Comparison of ENCODE assay signal across 10 cellular contexts in genomic region chr11:112023104-112023503, GRCh38. TPM values are rescaled to one million over a fixed set of nuclear protein-coding genes. Genes with fewer than 3 reads are reported as not detected.
A peak's percentile ranks its signal among the peaks of the same experiment; 100 is the strongest.
DNase-seq lines count a peak whose midpoint lies in the region; ATAC-seq and TF ChIP-seq lines count a peak whose summit lies in the region.
"Had no signal": no experiment of that assay in that cellular context is flagged by ENCODE, and none has a peak within 500 bp of the region (broad histone marks: within the 10 kb centered on the region; RNA-seq: fewer than 3 reads in every experiment).

No MANE protein-coding gene starts in this region.

- H2BK5ac ChIP-seq in mesendoderm (ENCODE audit: low read length): no peak overlapping the region
- H2BK5ac ChIP-seq in trophoblast cell (ENCODE audit: low read depth, low read length, poor library complexity): no peak overlapping the region

- peak overlapping the region in 1 of 7 donors; percentile 32 for H3K27ac Mint-ChIP-seq in CD4-positive, alpha-beta memory T cell
- H3K27ac Mint-ChIP-seq in endodermal cell: no peak overlapping the region

- H2BK15ac ChIP-seq in mesendoderm (replicated peaks; ENCODE audit: low read depth): no peak overlapping the region

- H3K27ac ChIP-seq in A673 (ENCODE audit: low read depth, low read length, poor library complexity, severe bottlenecking) (no peak overlapping the region), OCI-LY7 (ENCODE audit: low read depth, low read length, poor library complexity, severe bottlenecking) (no peak overlapping the region), endodermal cell (ENCODE audit: low read depth, low read length) (no peak overlapping the region), mesendoderm (ENCODE audit: low read depth, low read length) (no peak overlapping the region), trophoblast cell (ENCODE audit: low read depth, low read length) (no peak overlapping the region)
- H3K27ac ChIP-seq in CD4-positive, alpha-beta memory T cell (ENCODE audit: low read depth, low read length): no peak overlapping the region

- H3K79me1 ChIP-seq in mesendoderm (ENCODE audit: low read length) (peaks cover 2% of the 10 kb centered on the region), trophoblast cell (ENCODE audit: low read length) (peaks cover 11% of the 10 kb centered on the region)

- peak overlapping the region in 5 of 8 donors; percentile 10 to 77 (median 18) for H3K4me3 Mint-ChIP-seq in CD4-positive, alpha-beta memory T cell
- H3K4me3 Mint-ChIP-seq in endodermal cell: no peak overlapping the region

- H2BK12ac ChIP-seq in trophoblast cell (ENCODE audit: low read length): no peak overlapping the region

- no peak overlapping the region for H3K56ac ChIP-seq in mesendoderm (ENCODE audit: low read length)

- H3K18ac ChIP-seq in mesendoderm (ENCODE audit: low read length) (no peak overlapping the region), trophoblast cell (ENCODE audit: low read length) (no peak overlapping the region)

- H3K27me3 ChIP-seq in A673 (replicated peaks; ENCODE audit: insufficient read depth, low read depth, low read length, poor library complexity): no peaks in the 10 kb centered on the region
- no peaks in the 10 kb centered on the region for H3K27me3 ChIP-seq in CD4-positive, alpha-beta memory T cell (ENCODE audit: insufficient read depth, low read length)
- H3K27me3 ChIP-seq in endodermal cell (ENCODE audit: control insufficient read depth, insufficient read depth, low read length, poor library complexity, severe bottlenecking): no peaks in the 10 kb centered on the region
- no peaks in the 10 kb centered on the region for H3K27me3 ChIP-seq in mesendoderm (ENCODE audit: insufficient read depth, low read length, poor library complexity)
- no peaks in the 10 kb centered on the region for H3K27me3 ChIP-seq in trophoblast cell (ENCODE audit: insufficient read depth, low read length)

- POLR2A ChIA-PET in A673 (lab: Charles Lee; ENCODE audit: low non-redundant PET) (no interaction called here), OCI-LY7 (lab: Charles Lee) (interaction anchor here (0.9 to 1.6 kb wide), 4 partner anchors 64 to 96 kb away, joined by 3 to 4 read pairs (median 4); partner anchors contain the start of gene SDHD)
- POLR2A ChIA-PET in CD4-positive, alpha-beta memory T cell (lab: Charles Lee; ENCODE audit: partially characterized antibody): no interaction called here

- intact Hi-C loops in A673 (cut with micrococcal nuclease; ENCODE audit: unreplicated experiment): loop anchor here (2.0 to 10.0 kb wide), 2 partner anchors 92 to 148 kb away; partner anchors contain the start of genes ALG9, CFAP68 and FDXACB1
- intact Hi-C loops in CD4-positive, alpha-beta memory T cell (cut with micrococcal nuclease): loop anchor here (10.0 kb wide), 1 partner anchor 418 kb away; the partner anchor contains the start of gene SIK2
- intact Hi-C loops in OCI-LY7 (cut with micrococcal nuclease; ENCODE audit: unreplicated experiment): no loop called here

- H4K91ac ChIP-seq in trophoblast cell (ENCODE audit: low read depth, low read length): no peak overlapping the region

- TF ChIP-seq CTCF in A673 (conservative IDR thresholded peaks at IDR 0.05; ENCODE audit: low read depth, low read length) (peak; percentile 56), OCI-LY7 (conservative IDR thresholded peaks at IDR 0.05; ENCODE audit: low read length) (peak; percentile 51), endodermal cell (conservative IDR thresholded peaks at IDR 0.05) (peak; percentile 47)

- H3K27me3 Mint-ChIP-seq in CD4-positive, alpha-beta memory T cell: no peaks in the 10 kb centered on the region
- H3K27me3 Mint-ChIP-seq in endodermal cell (ENCODE audit: insufficient read depth): no peaks in the 10 kb centered on the region

- H3K79me2 ChIP-seq in OCI-LY7 (ENCODE audit: insufficient read depth, low read depth, low read length) (peaks cover 29% of the 10 kb centered on the region), mesendoderm (ENCODE audit: control insufficient read depth, insufficient read depth, low read length) (peaks cover 7% of the 10 kb centered on the region), trophoblast cell (ENCODE audit: control insufficient read depth, insufficient read depth, low read length, poor library complexity) (peaks cover 9% of the 10 kb centered on the region)

- H2AFZ ChIP-seq in OCI-LY7 (ENCODE audit: low read length) (peak overlapping the region; percentile 87), trophoblast cell (ENCODE audit: insufficient read depth, low read length, poor library complexity) (no peak overlapping the region)

- H3K4me1 ChIP-seq in A673 (ENCODE audit: insufficient read depth, low read length, poor library complexity, severe bottlenecking) (peaks cover 15% of the 10 kb centered on the region), OCI-LY7 (ENCODE audit: insufficient read depth, low read length, poor library complexity, severe bottlenecking) (peaks cover 23% of the 10 kb centered on the region), endodermal cell (ENCODE audit: control insufficient read depth, insufficient read depth, low read length) (no peaks in the 10 kb centered on the region), mesendoderm (ENCODE audit: control insufficient read depth, low read depth, low read length) (no peaks in the 10 kb centered on the region), trophoblast cell (ENCODE audit: control insufficient read depth in 1 of 2, insufficient read depth in 2 of 2, low read length in 2 of 2) (no peaks in the 10 kb centered on the region)
- H3K4me1 ChIP-seq in CD4-positive, alpha-beta memory T cell (ENCODE audit: insufficient read depth, low read length): peaks cover 15% of the 10 kb centered on the region

- no peak overlapping the region for H2BK120ac ChIP-seq in mesendoderm (ENCODE audit: low read depth, low read length)
- H2BK120ac ChIP-seq in trophoblast cell (ENCODE audit: insufficient read depth, low read length, poor library complexity): no peak overlapping the region

- DNase-seq in A673 (ENCODE audit: low spot score) (peak; percentile 52), OCI-LY7 (ENCODE audit: low spot score) (peak; percentile 18), endodermal cell (no peak), mesendoderm (no peak), trophoblast cell (no peak)
- no peak for DNase-seq in CD4-positive, alpha-beta memory T cell
- DNase-seq: activated T-cell treated with anti-CD3 and anti-CD28 coated beads, Interleukin-2, amount 50 U/mL, for 1 hour; NCI-H446; stimulated activated CD4-positive, alpha-beta T cell treated with anti-CD3 and anti-CD28 coated beads, Interleukin-4, amount 100 ng/mL, for 1 hour had no signal

- no peak overlapping the region for H3K4me3 ChIP-seq in A673 (ENCODE audit: low read depth, low read length, poor library complexity, severe bottlenecking)
- H3K4me3 ChIP-seq in CD4-positive, alpha-beta memory T cell (ENCODE audit: low read length in 2 of 2): no peak overlapping the region
- H3K4me3 ChIP-seq in OCI-LY7 (ENCODE audit: low read depth, low read length, poor library complexity, severe bottlenecking): peak overlapping the region; percentile 87
- H3K4me3 ChIP-seq in endodermal cell (ENCODE audit: low read length): no peak overlapping the region
- no peak overlapping the region for H3K4me3 ChIP-seq in mesendoderm (ENCODE audit: low read length)
- no peak overlapping the region for H3K4me3 ChIP-seq in trophoblast cell (ENCODE audit: low read depth, low read length)

- H3K9ac ChIP-seq in endodermal cell (ENCODE audit: extremely low read depth, low read length, poor library complexity, severe bottlenecking) (no peak overlapping the region), mesendoderm (ENCODE audit: low read length) (no peak overlapping the region), trophoblast cell (ENCODE audit: low read length) (no peak overlapping the region)

- BruUV-seq in A673 (replicated peaks; lab: Mats Ljungman, UMichigan) (no TSS peak), OCI-LY7 (replicated peaks; lab: Mats Ljungman, UMichigan) (no TSS peak)

- WGBS in endodermal cell (ENCODE audit: insufficient coverage in 1 of 2, insufficient read length in 1 of 2), 2 experiments: 89 to 92% methylated on average over 3 of the region's 3 CpGs
- no CpG with 5 or more reads among the region's 3 CpGs for WGBS in mesendoderm (ENCODE audit: extremely low coverage, insufficient coverage, low lambda C conversion rate)
- WGBS in trophoblast cell (ENCODE audit: extremely low coverage, insufficient coverage, insufficient read length): no CpG with 5 or more reads among the region's 3 CpGs

- H3K4ac ChIP-seq in mesendoderm (ENCODE audit: low read depth, low read length): no peak overlapping the region
- H3K4ac ChIP-seq in trophoblast cell (ENCODE audit: low read depth, low read length): no peak overlapping the region

- no peak overlapping the region for H3K14ac ChIP-seq in trophoblast cell (ENCODE audit: low read length)

- H3K9me3 Mint-ChIP-seq in CD4-positive, alpha-beta memory T cell: peaks cover 0 to 4% (median 0%) of the 10 kb centered on the region in 8 donors
- H3K9me3 Mint-ChIP-seq in endodermal cell: peaks cover 2% of the 10 kb centered on the region

- peaks cover 12 to 33% (median 20%) of the 10 kb centered on the region in 4 donors for H3K4me1 Mint-ChIP-seq in CD4-positive, alpha-beta memory T cell
- H3K4me1 Mint-ChIP-seq in endodermal cell: peaks cover 4% of the 10 kb centered on the region

- no peaks in the 10 kb centered on the region for H3K9me2 ChIP-seq in OCI-LY7 (ENCODE audit: insufficient read depth, low read length)

- peaks cover 10% of the 10 kb centered on the region for H3K36me3 ChIP-seq in A673 (ENCODE audit: insufficient read depth, low read length, poor library complexity, severe bottlenecking)
- H3K36me3 ChIP-seq in CD4-positive, alpha-beta memory T cell (ENCODE audit: insufficient read depth, low read length): no peaks in the 10 kb centered on the region
- peaks cover 8% of the 10 kb centered on the region for H3K36me3 ChIP-seq in OCI-LY7 (ENCODE audit: insufficient read depth, low read length)
- peaks cover 4% of the 10 kb centered on the region for H3K36me3 ChIP-seq in endodermal cell (ENCODE audit: control insufficient read depth, insufficient read depth, low read length)
- no peaks in the 10 kb centered on the region for H3K36me3 ChIP-seq in mesendoderm (ENCODE audit: control insufficient read depth, insufficient read depth, low read length)
- H3K36me3 ChIP-seq in trophoblast cell (ENCODE audit: control insufficient read depth in 1 of 2, insufficient read depth in 2 of 2, low read length in 2 of 2): peaks cover 2 to 4% of the 10 kb centered on the region in 2 experiments

- ATAC-seq in GM21515 (IDR thresholded peaks at IDR 0.05; ENCODE audit: unreplicated experiment): no peak

- H2AK5ac ChIP-seq in mesendoderm (ENCODE audit: low read length) (no peak overlapping the region), trophoblast cell (ENCODE audit: low read length) (no peak overlapping the region)

- CTCF ChIA-PET in A673 (lab: Charles Lee): interaction anchor here (0.7 to 0.9 kb wide), 2 partner anchors 24 to 91 kb away, joined by 3 to 5 read pairs; no protein-coding TSS in a partner anchor
- CTCF ChIA-PET in CD4-positive, alpha-beta memory T cell (lab: Charles Lee; ENCODE audit: partially characterized antibody): interaction anchor here (0.5 kb wide), 1 partner anchor 8 kb away, joined by 3 read pairs; no protein-coding TSS in a partner anchor
- CTCF ChIA-PET in OCI-LY7 (lab: Charles Lee; ENCODE audit: unreplicated experiment): no interaction called here

- no peaks in the 10 kb centered on the region for H4K20me1 ChIP-seq in OCI-LY7 (ENCODE audit: insufficient read depth, low read length)

- H3K23ac ChIP-seq in mesendoderm (ENCODE audit: low read length) (no peak overlapping the region), trophoblast cell (ENCODE audit: low read length) (no peak overlapping the region)

- H4K8ac ChIP-seq in mesendoderm (ENCODE audit: low read depth, low read length) (no peak overlapping the region), trophoblast cell (ENCODE audit: low read depth, low read length) (no peak overlapping the region)

- H4K5ac ChIP-seq in mesendoderm (ENCODE audit: low read length): no peak overlapping the region

- H3K9me3 ChIP-seq in A673 (ENCODE audit: low read depth, low read length, poor library complexity, severe bottlenecking): no peaks in the 10 kb centered on the region
- no peaks in the 10 kb centered on the region for H3K9me3 ChIP-seq in CD4-positive, alpha-beta memory T cell (ENCODE audit: control insufficient read depth in 1 of 2, low read length in 2 of 2)
- no peaks in the 10 kb centered on the region for H3K9me3 ChIP-seq in OCI-LY7 (ENCODE audit: low read length)
- no peaks in the 10 kb centered on the region for H3K9me3 ChIP-seq in endodermal cell (ENCODE audit: control insufficient read depth, low read length)
- H3K9me3 ChIP-seq in trophoblast cell (ENCODE audit: insufficient read depth, low read depth, low read length): no peaks in the 10 kb centered on the region

- peak overlapping the region; percentile 86 for H3K4me2 ChIP-seq in OCI-LY7 (ENCODE audit: low read length)
- H3K4me2 ChIP-seq in mesendoderm (ENCODE audit: low read length): no peak overlapping the region
- H3K4me2 ChIP-seq in trophoblast cell (ENCODE audit: low read length): no peak overlapping the region

- H3K36me3 Mint-ChIP-seq in CD4-positive, alpha-beta memory T cell: peaks cover 0 to 17% of the 10 kb centered on the region in 2 donors
- peaks cover 11% of the 10 kb centered on the region for H3K36me3 Mint-ChIP-seq in endodermal cell (ENCODE audit: low read depth)

- H4K12ac ChIP-seq in trophoblast cell (ENCODE audit: low read depth, low read length): no peak overlapping the region

RNA-seq across cellular contexts. Expression of gene DLAT, which starts 2.1 kb away (rescaled TPM):
- 90.8 and 94.1 TPM in 2 replicates for total RNA-seq in A673 (2021)
- total RNA-seq in CD4-positive, alpha-beta memory T cell: 10 to 100 TPM; 19.4 to 21.6 TPM
- 10 to 100 TPM; 27.7 to 33.4 TPM for polyA plus RNA-seq in CD4-positive, alpha-beta memory T cell
- total RNA-seq in OCI-LY7 (2014; rRNA removed; shearing (Covaris generic)): 34.5 and 42.0 TPM in 2 replicates
- 46.0 and 54.1 TPM in 2 replicates for total RNA-seq in OCI-LY7 (2022)
- total RNA-seq in endodermal cell: 10 to 100 TPM; 46.1 to 53.2 TPM
- 43.6 TPM for polyA plus RNA-seq in endodermal cell (2013, experiment 1 of 2)
- 41.4 TPM for polyA plus RNA-seq in endodermal cell (2013, experiment 2 of 2)
- polyA plus RNA-seq in mesendoderm (2013, experiment 1 of 2): 48.7 TPM
- polyA plus RNA-seq in mesendoderm (2013, experiment 2 of 2): 50.1 TPM
- 23.8 and 24.0 TPM in 2 replicates for polyA plus RNA-seq in trophoblast cell (2013)

RNA-seq across cellular contexts. Expression of gene PIH1D2, which starts 50.7 kb away (rescaled TPM):
- 2.8 and 4.3 TPM in 2 replicates for total RNA-seq in A673 (2021)
- total RNA-seq in CD4-positive, alpha-beta memory T cell: not detected
- polyA plus RNA-seq in CD4-positive, alpha-beta memory T cell: not detected
- 0.95 and 1.3 TPM in 2 replicates for total RNA-seq in OCI-LY7 (2014; rRNA removed; shearing (Covaris generic))
- 0.61 and 2.6 TPM in 2 replicates for total RNA-seq in OCI-LY7 (2022)
- total RNA-seq in endodermal cell: 1 to 10 TPM; 1.5 to 1.9 TPM
- polyA plus RNA-seq in endodermal cell (2013, experiment 1 of 2): 4.2 TPM
- polyA plus RNA-seq in endodermal cell (2013, experiment 2 of 2): 3.9 TPM
- 0.80 TPM for polyA plus RNA-seq in mesendoderm (2013, experiment 1 of 2)
- 0.77 TPM for polyA plus RNA-seq in mesendoderm (2013, experiment 2 of 2)
- 0.82 and 0.83 TPM in 2 replicates for polyA plus RNA-seq in trophoblast cell (2013)

RNA-seq across cellular contexts. Expression of gene NKAPD1, which starts 51.0 kb away (rescaled TPM):
- total RNA-seq in A673 (2021) (30.4 and 32.8 TPM in 2 replicates), OCI-LY7 (2022) (30.7 and 31.1 TPM in 2 replicates), endodermal cell (10 to 100 TPM; 22.9 to 24.7 TPM)
- 10 to 100 TPM; 20.9 to 21.2 TPM for total RNA-seq in CD4-positive, alpha-beta memory T cell
- polyA plus RNA-seq in CD4-positive, alpha-beta memory T cell: 10 to 100 TPM in 1 of 2 donors, 1 to 10 TPM in 1; 7.7 to 14.2 TPM
- 21.3 and 39.6 TPM in 2 replicates for total RNA-seq in OCI-LY7 (2014; rRNA removed; shearing (Covaris generic))
- polyA plus RNA-seq in endodermal cell (2013, experiment 1 of 2): 23.0 TPM
- polyA plus RNA-seq in endodermal cell (2013, experiment 2 of 2): 22.6 TPM
- 36.0 TPM for polyA plus RNA-seq in mesendoderm (2013, experiment 1 of 2)
- polyA plus RNA-seq in mesendoderm (2013, experiment 2 of 2): 37.2 TPM
- 33.5 and 33.7 TPM in 2 replicates for polyA plus RNA-seq in trophoblast cell (2013)

Comparison
In these comparisons a context has a peak if more than half of its experiments do, and no peak if none do; other contexts are left out.
1. DNase-seq: peak in A673 (single experiment) and OCI-LY7 (single experiment); none in CD4-positive, alpha-beta memory T cell (0 of 5), endodermal cell (single experiment), mesendoderm (single experiment) and trophoblast cell (0 of 2).
2. Peak in every context shown above with its lines, with median percentiles within 50 percentile points of each other: CTCF ChIP-seq.